ENCODE assay signal across 16 cellular contexts in the genomic region with DNA sequence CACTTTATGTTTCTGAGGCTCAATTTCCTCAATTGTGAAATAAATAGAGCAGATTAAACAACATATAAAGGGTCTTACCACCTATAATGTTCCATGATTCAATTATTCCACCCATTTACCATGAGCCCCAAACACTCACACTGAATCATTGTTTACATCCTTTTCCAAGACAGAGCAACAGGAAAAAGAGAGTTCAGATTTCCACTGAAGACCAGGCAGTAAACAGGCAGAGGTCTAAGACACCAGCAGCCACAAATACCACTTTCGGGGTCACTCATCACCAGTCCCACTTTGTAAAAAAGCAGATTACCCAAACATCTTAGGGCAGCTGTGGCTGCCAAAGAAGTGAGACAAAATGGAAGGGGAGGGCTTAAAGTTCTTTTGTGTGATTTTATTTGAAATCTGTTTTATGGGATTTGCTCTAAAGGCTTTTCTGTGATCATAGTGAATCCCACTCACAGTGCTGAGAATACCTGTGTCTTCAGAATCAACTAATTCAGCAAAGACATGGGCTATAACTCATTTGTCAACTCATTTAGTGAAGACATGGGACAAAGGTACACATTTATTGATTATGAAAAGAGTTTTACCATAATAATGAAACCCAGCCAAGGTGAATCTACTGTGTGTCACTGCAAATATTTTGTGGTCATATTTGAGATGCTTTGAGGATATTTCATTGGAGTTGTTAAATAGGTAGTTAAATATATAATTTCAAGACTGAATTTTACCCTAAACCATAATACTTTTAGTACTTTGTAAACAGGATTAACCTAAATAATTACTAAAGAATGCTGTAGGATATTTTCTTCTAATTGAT. TPM values are rescaled to one million over a fixed set of nuclear protein-coding genes. Genes with fewer than 3 reads are reported as not detected.
DNase-seq lines count a peak whose midpoint lies in the region; ATAC-seq and TF ChIP-seq lines count a peak whose summit lies in the region.
"Had no signal": no experiment of that assay in that cellular context is flagged by ENCODE, and none has a peak within 500 bp of the region (broad histone marks: within the 10 kb centered on the region; RNA-seq: fewer than 3 reads in every experiment).

No MANE protein-coding gene starts in this region.

- CTCF ChIA-PET in CD8-positive, alpha-beta memory T cell (lab: Charles Lee) = interaction anchor here (2.8 to 5.2 kb wide), 2 partner anchors 14 to 123 kb away, joined by 15 to 38 read pairs; partner anchors contain the start of gene CBLL1
- CTCF ChIA-PET in activated CD8-positive, alpha-beta T cell treated with anti-CD3 and anti-CD28 coated beads, Interleukin-2, amount 10 ng/mL, durations not matched to agents 7 days and 5 days (lab: Charles Lee) = interaction anchor here (2.7 to 3.0 kb wide), 2 partner anchors 9 to 121 kb away, joined by 16 to 28 read pairs; partner anchors contain the start of gene CBLL1

- no peak overlapping the region for H3K4me3 ChIP-seq in CD4-positive, CD25-positive, alpha-beta regulatory T cell (ENCODE audit: low read depth, low read length)
- H3K4me3 ChIP-seq in CD8-positive, alpha-beta memory T cell (ENCODE audit: low read length) = no peak overlapping the region
- H3K4me3 ChIP-seq: gastroesophageal sphincter, lung, thoracic aorta had no signal

- H3K36me3 Mint-ChIP-seq in CD4-positive, CD25-positive, alpha-beta regulatory T cell = peaks cover 4% of the 10 kb centered on the region
- H3K36me3 Mint-ChIP-seq in CD8-positive, alpha-beta memory T cell = peaks cover 0 to 5% (median 0%) of the 10 kb centered on the region in 3 donors
- H3K36me3 Mint-ChIP-seq in activated CD8-positive, alpha-beta T cell treated with anti-CD3 and anti-CD28 coated beads, Interleukin-2, amount 10 ng/mL, durations not matched to agents 7 days and 5 days (ENCODE audit: low read depth) = no peaks in the 10 kb centered on the region
- H3K36me3 Mint-ChIP-seq in progenitor cell of endocrine pancreas (ENCODE audit: insufficient read depth) = no peaks in the 10 kb centered on the region

- H3K27me3 ChIP-seq in CD4-positive, CD25-positive, alpha-beta regulatory T cell (ENCODE audit: control insufficient read depth, insufficient read depth, low read length) = no peaks in the 10 kb centered on the region
- H3K27me3 ChIP-seq in CD8-positive, alpha-beta memory T cell (ENCODE audit: insufficient read depth, low read length, poor library complexity, severe bottlenecking) = no peaks in the 10 kb centered on the region
- H3K27me3 ChIP-seq: gastroesophageal sphincter had no signal

- H3K27me3 Mint-ChIP-seq in CD4-positive, CD25-positive, alpha-beta regulatory T cell = peaks cover 17% of the 10 kb centered on the region
- H3K27me3 Mint-ChIP-seq in CD8-positive, alpha-beta memory T cell = no peaks in the 10 kb centered on the region
- H3K27me3 Mint-ChIP-seq in activated CD8-positive, alpha-beta T cell treated with anti-CD3 and anti-CD28 coated beads, Interleukin-2, amount 10 ng/mL, durations not matched to agents 7 days and 5 days (ENCODE audit: low read depth) = peaks cover 2% of the 10 kb centered on the region
- H3K27me3 Mint-ChIP-seq in progenitor cell of endocrine pancreas = no peaks in the 10 kb centered on the region

- TF ChIP-seq CTCF in progenitor cell of endocrine pancreas (IDR thresholded peaks at IDR 0.05; ENCODE audit: unreplicated experiment) = no peak

- H3K27ac Mint-ChIP-seq in CD4-positive, CD25-positive, alpha-beta regulatory T cell = peak overlapping the region; percentile 1 to 78 (median 19)
- peak overlapping the region in 6 of 8 donors; percentile 65 to 90 (median 76) for H3K27ac Mint-ChIP-seq in CD8-positive, alpha-beta memory T cell
- H3K27ac Mint-ChIP-seq in activated CD8-positive, alpha-beta T cell treated with anti-CD3 and anti-CD28 coated beads, Interleukin-2, amount 10 ng/mL, durations not matched to agents 7 days and 5 days = peak overlapping the region; percentile 65
- no peak overlapping the region for H3K27ac Mint-ChIP-seq in progenitor cell of endocrine pancreas
- H3K27ac Mint-ChIP-seq: nephron had no signal

- no peaks in the 10 kb centered on the region for H3K9me3 ChIP-seq in CD4-positive, CD25-positive, alpha-beta regulatory T cell (ENCODE audit: control insufficient read depth in 2 of 2, low read length in 2 of 2)
- H3K9me3 ChIP-seq in CD8-positive, alpha-beta memory T cell (ENCODE audit: low read length) = no peaks in the 10 kb centered on the region
- H3K9me3 ChIP-seq: gastroesophageal sphincter, thoracic aorta had no signal

- H3K36me3 ChIP-seq in CD4-positive, CD25-positive, alpha-beta regulatory T cell (ENCODE audit: control insufficient read depth, insufficient read depth, low read length) = no peaks in the 10 kb centered on the region
- no peaks in the 10 kb centered on the region for H3K36me3 ChIP-seq in CD8-positive, alpha-beta memory T cell (ENCODE audit: insufficient read depth, low read length)
- H3K36me3 ChIP-seq: gastroesophageal sphincter, thoracic aorta had no signal

- POLR2A ChIA-PET in CD8-positive, alpha-beta memory T cell (lab: Charles Lee) = no interaction called here
- POLR2A ChIA-PET in activated CD8-positive, alpha-beta T cell treated with anti-CD3 and anti-CD28 coated beads, Interleukin-2, amount 10 ng/mL, durations not matched to agents 7 days and 5 days (lab: Charles Lee) = no interaction called here

- H3K4me1 ChIP-seq in CD4-positive, CD25-positive, alpha-beta regulatory T cell (ENCODE audit: control insufficient read depth, insufficient read depth, low read length, poor library complexity, severe bottlenecking) = peaks cover 16% of the 10 kb centered on the region
- H3K4me1 ChIP-seq in CD8-positive, alpha-beta memory T cell (ENCODE audit: insufficient read depth, low read length) = peaks cover 4% of the 10 kb centered on the region
- H3K4me1 ChIP-seq: gastroesophageal sphincter had no signal

- H3K4me1 Mint-ChIP-seq in CD4-positive, CD25-positive, alpha-beta regulatory T cell = peaks cover 22 to 34% (median 28%) of the 10 kb centered on the region in 4 donors
- H3K4me1 Mint-ChIP-seq in CD8-positive, alpha-beta memory T cell = peaks cover 27 to 51% (median 40%) of the 10 kb centered on the region in 3 donors
- peaks cover 27% of the 10 kb centered on the region for H3K4me1 Mint-ChIP-seq in activated CD8-positive, alpha-beta T cell treated with anti-CD3 and anti-CD28 coated beads, Interleukin-2, amount 10 ng/mL, durations not matched to agents 7 days and 5 days (ENCODE audit: low read depth)
- peaks cover 11% of the 10 kb centered on the region for H3K4me1 Mint-ChIP-seq in progenitor cell of endocrine pancreas (ENCODE audit: low read depth)
- H3K4me1 Mint-ChIP-seq: nephron had no signal

- H3K9me3 Mint-ChIP-seq in CD4-positive, CD25-positive, alpha-beta regulatory T cell = peaks cover 0 to 6% (median 0%) of the 10 kb centered on the region in 7 donors
- no peaks in the 10 kb centered on the region for H3K9me3 Mint-ChIP-seq in CD8-positive, alpha-beta memory T cell
- no peaks in the 10 kb centered on the region for H3K9me3 Mint-ChIP-seq in activated CD8-positive, alpha-beta T cell treated with anti-CD3 and anti-CD28 coated beads, Interleukin-2, amount 10 ng/mL, durations not matched to agents 7 days and 5 days (ENCODE audit: insufficient read depth)
- peaks cover 3% of the 10 kb centered on the region for H3K9me3 Mint-ChIP-seq in progenitor cell of endocrine pancreas (ENCODE audit: low read depth)
- H3K9me3 Mint-ChIP-seq: nephron had no signal

- no peak overlapping the region for H3K27ac ChIP-seq in CD4-positive, CD25-positive, alpha-beta regulatory T cell (ENCODE audit: insufficient read depth, low read length, poor library complexity, severe bottlenecking)
- no peak overlapping the region for H3K27ac ChIP-seq in CD8-positive, alpha-beta memory T cell (ENCODE audit: low read depth, low read length)
- peak overlapping the region; percentile 25 for H3K27ac ChIP-seq in epithelial cell of prostate
- H3K27ac ChIP-seq: gastroesophageal sphincter, RWPE1, thoracic aorta had no signal

- ATAC-seq in CD4-positive, CD25-positive, alpha-beta regulatory T cell (ENCODE audit: low read depth in 2 of 2) = no peak
- ATAC-seq in activated CD8-positive, alpha-beta T cell treated with anti-CD3 and anti-CD28 coated beads, Interleukin-2, amount 10 ng/mL, durations not matched to agents 7 days and 5 days = peak; percentile 71
- ATAC-seq: gastroesophageal sphincter had no signal

- no peak for DNase-seq in CD4-positive, CD25-positive, alpha-beta regulatory T cell
- no peak for DNase-seq in CD8-positive, alpha-beta memory T cell
- peak; percentile 48 for DNase-seq in activated CD8-positive, alpha-beta T cell treated with anti-CD3 and anti-CD28 coated beads, Interleukin-2, amount 10 ng/mL, durations not matched to agents 7 days and 5 days
- DNase-seq in epithelial cell of prostate (ENCODE audit: low read depth, low spot score) (no peak), progenitor cell of endocrine pancreas (ENCODE audit: low spot score, unreplicated experiment) (no peak), OCI-M2 (lab: John Stamatoyannopoulos, UW; ENCODE audit: unreplicated experiment) (no peak), cerebellar nuclear complex (lab: John Stamatoyannopoulos, UW) (no peak)
- DNase-seq: caudate nucleus, IMR-90, NCI-H1092, NCI-H748 treated with DMSO at 0.1 percent for 48 hours had no signal

- no peak overlapping the region for H3K4me3 Mint-ChIP-seq in CD4-positive, CD25-positive, alpha-beta regulatory T cell
- H3K4me3 Mint-ChIP-seq in CD8-positive, alpha-beta memory T cell = peak overlapping the region in 5 of 7 donors; percentile 9 to 58 (median 27)
- H3K4me3 Mint-ChIP-seq in activated CD8-positive, alpha-beta T cell treated with anti-CD3 and anti-CD28 coated beads, Interleukin-2, amount 10 ng/mL, durations not matched to agents 7 days and 5 days = no peak overlapping the region
- no peak overlapping the region for H3K4me3 Mint-ChIP-seq in progenitor cell of endocrine pancreas (ENCODE audit: low read depth)
- H3K4me3 Mint-ChIP-seq: nephron had no signal

RNA-seq across cellular contexts. Expression of gene DLD, which starts 24.8 kb away (rescaled TPM):
- total RNA-seq in CD4-positive, CD25-positive, alpha-beta regulatory T cell = 66.7 TPM
- polyA plus RNA-seq in CD4-positive, CD25-positive, alpha-beta regulatory T cell = 10 to 100 TPM; 44.3 to 81.8 (median 49.9) TPM
- 100 to 1,000 TPM; 121 TPM for total RNA-seq in CD8-positive, alpha-beta memory T cell
- 53.4 TPM for polyA plus RNA-seq in CD8-positive, alpha-beta memory T cell
- 10 to 100 TPM; 61.2 to 65.0 TPM for total RNA-seq in activated CD8-positive, alpha-beta T cell treated with anti-CD3 and anti-CD28 coated beads, Interleukin-2, amount 10 ng/mL, durations not matched to agents 7 days and 5 days
- total RNA-seq in progenitor cell of endocrine pancreas = 75.7 and 80.0 TPM in 2 replicates

Comparison
In these comparisons a context has a peak if more than half of its experiments do, and no peak if none do; other contexts are left out.
1. H3K4me3 Mint-ChIP-seq: peak in CD8-positive, alpha-beta memory T cell (5 of 7); none in CD4-positive, CD25-positive, alpha-beta regulatory T cell (0 of 4), activated CD8-positive, alpha-beta T cell treated with anti-CD3 and anti-CD28 coated beads, Interleukin-2, amount 10 ng/mL, durations not matched to agents 7 days and 5 days (single experiment) and progenitor cell of endocrine pancreas (single experiment).